ENCODE assay signal across 13 cellular contexts in the genomic region with DNA sequence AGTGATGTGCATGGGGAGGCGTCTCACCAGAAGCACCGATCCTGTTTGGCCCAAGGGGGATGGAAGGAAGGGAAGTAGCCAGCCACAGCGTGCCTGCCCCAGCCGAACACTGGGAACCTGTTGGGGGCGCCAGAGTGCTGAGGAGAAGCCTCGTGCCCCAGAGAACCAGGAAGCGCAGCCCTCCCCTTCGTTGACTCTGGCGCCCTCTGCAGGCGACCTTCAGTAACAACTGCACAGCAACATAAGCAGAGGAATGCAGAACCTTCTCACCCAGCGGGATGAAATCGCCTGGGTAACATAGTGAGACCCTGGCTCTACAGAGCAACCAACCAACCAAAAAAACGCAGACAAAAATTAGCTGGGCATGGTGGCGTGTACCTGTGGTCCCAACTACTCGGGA. TPM values are rescaled to one million over a fixed set of nuclear protein-coding genes. Genes with fewer than 3 reads are reported as not detected.
DNase-seq lines count a peak whose midpoint lies in the region; ATAC-seq and TF ChIP-seq lines count a peak whose summit lies in the region.
"Not testable (repeated sequence)": the region's sequence is repeated elsewhere in the genome, so short reads cannot be mapped to it uniquely, and the experiment has no call there.
"Had no signal": no experiment of that assay in that cellular context is flagged by ENCODE, and none has a peak within 500 bp of the region (broad histone marks: within the 10 kb centered on the region; RNA-seq: fewer than 3 reads in every experiment).

No MANE protein-coding gene starts in this region.

- not testable (repeated sequence) for H3K9me2 ChIP-seq in DOHH2 (replicated peaks; ENCODE audit: control insufficient read depth, low read length); OCI-LY7 (ENCODE audit: insufficient read depth, low read length)

- H3K4me3 ChIP-seq in DOHH2 (ENCODE audit: low read length); H7 (ENCODE audit: insufficient read depth, low read depth, low read length); NB4 (ENCODE audit: low read depth, low read length); OCI-LY7 (ENCODE audit: low read depth, low read length, poor library complexity, severe bottlenecking): not testable (repeated sequence)

- not testable (repeated sequence) for H4K20me1 ChIP-seq in DOHH2 (ENCODE audit: control insufficient read depth, insufficient read depth, low read depth, low read length); OCI-LY7 (ENCODE audit: insufficient read depth, low read length)

- not testable (repeated sequence) for H3K27ac Mint-ChIP-seq in activated CD4-positive, alpha-beta T cell treated with anti-CD3 and anti-CD28 coated beads, Interleukin-2, amount 10 ng/mL, durations not matched to agents 24 days and 14 days; activated naive CD4-positive, alpha-beta T cell treated with anti-CD3 and anti-CD28 coated beads for 36 hours; immature natural killer cell

- peak; percentile 18 for TF ChIP-seq CTCF in DOHH2 (IDR thresholded peaks at IDR 0.05; ENCODE audit: low read depth, low read length, poor library complexity, severe bottlenecking)
- peak; percentile 21 for TF ChIP-seq CTCF in NB4 (IDR thresholded peaks at IDR 0.05; ENCODE audit: low read depth, low read length)
- peak; percentile 57 for TF ChIP-seq CTCF in OCI-LY7 (conservative IDR thresholded peaks at IDR 0.05; ENCODE audit: low read length)

- not testable (repeated sequence) for ATAC-seq in stimulated activated naive CD8-positive, alpha-beta T cell treated with anti-CD3 and anti-CD28 coated beads, Interleukin-15, Interleukin-2, amounts not matched to agents 100 U/mL and 50 U/mL, for 24 hours

- not testable (repeated sequence) for H2AFZ ChIP-seq in OCI-LY7 (ENCODE audit: low read length)

- H3F3A ChIP-seq in DOHH2 (ENCODE audit: control insufficient read depth, insufficient read depth): not testable (repeated sequence)

- intact Hi-C loops in OCI-LY7 (cut with micrococcal nuclease; ENCODE audit: unreplicated experiment); activated CD4-positive, alpha-beta T cell treated with anti-CD3 and anti-CD28 coated beads, Interleukin-2, amount 10 ng/mL, durations not matched to agents 24 days and 14 days (cut with micrococcal nuclease); activated naive CD4-positive, alpha-beta T cell treated with anti-CD3 and anti-CD28 coated beads for 36 hours (cut with micrococcal nuclease): not testable (repeated sequence)

- not testable (repeated sequence) for H3K9me3 Mint-ChIP-seq in activated CD4-positive, alpha-beta T cell treated with anti-CD3 and anti-CD28 coated beads, Interleukin-2, amount 10 ng/mL, durations not matched to agents 24 days and 14 days; activated naive CD4-positive, alpha-beta T cell treated with anti-CD3 and anti-CD28 coated beads for 36 hours; immature natural killer cell

- not testable (repeated sequence) for BruUV-seq in OCI-LY7 (replicated peaks; lab: Mats Ljungman, UMichigan)

- TF ChIP-seq POLR2A in NB4 (IDR thresholded peaks at IDR 0.05; ENCODE audit: extremely low read depth, insufficient read length): not testable (repeated sequence)

- CTCF ChIA-PET in OCI-LY7 (lab: Charles Lee; ENCODE audit: unreplicated experiment); activated naive CD4-positive, alpha-beta T cell treated with anti-CD3 and anti-CD28 coated beads for 36 hours (lab: Charles Lee): not testable (repeated sequence)

- H3K27me3 ChIP-seq in DOHH2 (ENCODE audit: control insufficient read depth, low read length); H7 (ENCODE audit: control insufficient read depth, insufficient read depth, low read length): not testable (repeated sequence)

- not testable (repeated sequence) for H3K79me2 ChIP-seq in DOHH2 (ENCODE audit: control insufficient read depth, low read length); OCI-LY7 (ENCODE audit: insufficient read depth, low read depth, low read length)

- peak; percentile 20 for DNase-seq in H7
- DNase-seq in NB4 (ENCODE audit: low read depth): peak; percentile 55
- DNase-seq in OCI-LY7 (ENCODE audit: low spot score): peak; percentile 18
- DNase-seq in activated CD4-positive, alpha-beta T cell treated with anti-CD3 and anti-CD28 coated beads, Interleukin-2, amount 10 ng/mL, durations not matched to agents 24 days and 14 days: peak; percentile 74
- DNase-seq in activated naive CD4-positive, alpha-beta T cell treated with anti-CD3 and anti-CD28 coated beads for 36 hours: peak; percentile 56
- peak in 2 of 3 donors; percentile 2 to 15 for DNase-seq in immature natural killer cell
- peak; percentile 50 for DNase-seq in stimulated activated naive CD8-positive, alpha-beta T cell treated with anti-CD3 and anti-CD28 coated beads, Interleukin-15, Interleukin-2, amounts not matched to agents 100 U/mL and 50 U/mL, for 24 hours

- H3K9me3 ChIP-seq in DOHH2 (ENCODE audit: control insufficient read depth, insufficient read depth, low read length); OCI-LY7 (ENCODE audit: low read length): not testable (repeated sequence)

- H3K36me3 ChIP-seq in DOHH2 (ENCODE audit: control insufficient read depth, low read length); H7 (replicated peaks; ENCODE audit: control insufficient read depth, insufficient read depth, low read length); OCI-LY7 (ENCODE audit: insufficient read depth, low read length): not testable (repeated sequence)

- H3K27ac ChIP-seq in DOHH2 (ENCODE audit: low read depth, low read length); OCI-LY7 (ENCODE audit: low read depth, low read length, poor library complexity, severe bottlenecking): not testable (repeated sequence)

- not testable (repeated sequence) for H3K27me3 Mint-ChIP-seq in activated CD4-positive, alpha-beta T cell treated with anti-CD3 and anti-CD28 coated beads, Interleukin-2, amount 10 ng/mL, durations not matched to agents 24 days and 14 days; activated naive CD4-positive, alpha-beta T cell treated with anti-CD3 and anti-CD28 coated beads for 36 hours (ENCODE audit: low read depth); immature natural killer cell (ENCODE audit: low read depth in 3 of 3)

- POLR2A ChIA-PET in OCI-LY7 (lab: Charles Lee): not testable (repeated sequence)

- not testable (repeated sequence) for H3K4me2 ChIP-seq in DOHH2 (ENCODE audit: low read length); OCI-LY7 (ENCODE audit: low read length)

- H3K4me1 Mint-ChIP-seq in activated CD4-positive, alpha-beta T cell treated with anti-CD3 and anti-CD28 coated beads, Interleukin-2, amount 10 ng/mL, durations not matched to agents 24 days and 14 days; activated naive CD4-positive, alpha-beta T cell treated with anti-CD3 and anti-CD28 coated beads for 36 hours (ENCODE audit: low read depth); immature natural killer cell: not testable (repeated sequence)

- H3K4me1 ChIP-seq in DOHH2 (ENCODE audit: control insufficient read depth, low read length); OCI-LY7 (ENCODE audit: insufficient read depth, low read length, poor library complexity, severe bottlenecking): not testable (repeated sequence)

- not testable (repeated sequence) for H3K36me3 Mint-ChIP-seq in activated CD4-positive, alpha-beta T cell treated with anti-CD3 and anti-CD28 coated beads, Interleukin-2, amount 10 ng/mL, durations not matched to agents 24 days and 14 days (ENCODE audit: low read depth); activated naive CD4-positive, alpha-beta T cell treated with anti-CD3 and anti-CD28 coated beads for 36 hours (ENCODE audit: low read depth); immature natural killer cell

- H3K4me3 Mint-ChIP-seq in activated CD4-positive, alpha-beta T cell treated with anti-CD3 and anti-CD28 coated beads, Interleukin-2, amount 10 ng/mL, durations not matched to agents 24 days and 14 days; activated naive CD4-positive, alpha-beta T cell treated with anti-CD3 and anti-CD28 coated beads for 36 hours; immature natural killer cell: not testable (repeated sequence)

RNA-seq across cellular contexts. Expression of a gene that starts 4.3 kb away (rescaled TPM):
- 0.55 and 3.6 TPM in 2 replicates for total RNA-seq in H7 (2014; rRNA removed; shearing (Covaris generic))
- total RNA-seq in OCI-LY7 (2014; rRNA removed; shearing (Covaris generic)): not detected in 2 replicates
- total RNA-seq in OCI-LY7 (2022): not detected in 2 replicates
- total RNA-seq in activated CD4-positive, alpha-beta T cell treated with anti-CD3 and anti-CD28 coated beads, Interleukin-2, amount 10 ng/mL, durations not matched to agents 24 days and 14 days: not detected in 2 replicates
- not detected for total RNA-seq in activated naive CD4-positive, alpha-beta T cell treated with anti-CD3 and anti-CD28 coated beads for 36 hours
- polyA plus RNA-seq in immature natural killer cell: not detected
- total RNA-seq: cardiac muscle cell; mucosa of descending colon; right lobe of liver; T-helper 2 cell treated with Interferon-gamma antibody and Interleukin-4, amounts not matched to agents 100 ng/mL and 5 ng/mL, for 36 hours; vagina had no signal
- polyA plus RNA-seq: cardiac muscle cell had no signal

RNA-seq across cellular contexts. Expression of a gene that starts 4.5 kb away (rescaled TPM):
- 0.03 and 0.33 TPM in 2 replicates for total RNA-seq in H7 (2014; rRNA removed; shearing (Covaris generic))
- not detected in 2 replicates for total RNA-seq in OCI-LY7 (2014; rRNA removed; shearing (Covaris generic))
- not detected in 2 replicates for total RNA-seq in OCI-LY7 (2022)
- total RNA-seq in activated CD4-positive, alpha-beta T cell treated with anti-CD3 and anti-CD28 coated beads, Interleukin-2, amount 10 ng/mL, durations not matched to agents 24 days and 14 days: not detected in 2 replicates
- not detected for total RNA-seq in activated naive CD4-positive, alpha-beta T cell treated with anti-CD3 and anti-CD28 coated beads for 36 hours
- not detected for polyA plus RNA-seq in immature natural killer cell
- total RNA-seq: cardiac muscle cell; mucosa of descending colon; right lobe of liver; T-helper 2 cell treated with Interferon-gamma antibody and Interleukin-4, amounts not matched to agents 100 ng/mL and 5 ng/mL, for 36 hours; vagina had no signal
- polyA plus RNA-seq: cardiac muscle cell had no signal

RNA-seq across cellular contexts. Expression of a gene that starts 17.4 kb away (rescaled TPM):
- not detected in 2 replicates for total RNA-seq in H7 (2014; rRNA removed; shearing (Covaris generic))
- not detected in 2 replicates for total RNA-seq in OCI-LY7 (2014; rRNA removed; shearing (Covaris generic))
- total RNA-seq in OCI-LY7 (2022): not detected in 2 replicates
- not detected in 2 replicates for total RNA-seq in activated CD4-positive, alpha-beta T cell treated with anti-CD3 and anti-CD28 coated beads, Interleukin-2, amount 10 ng/mL, durations not matched to agents 24 days and 14 days
- not detected for total RNA-seq in activated naive CD4-positive, alpha-beta T cell treated with anti-CD3 and anti-CD28 coated beads for 36 hours
- not detected for polyA plus RNA-seq in immature natural killer cell
- total RNA-seq: cardiac muscle cell; mucosa of descending colon; right lobe of liver; T-helper 2 cell treated with Interferon-gamma antibody and Interleukin-4, amounts not matched to agents 100 ng/mL and 5 ng/mL, for 36 hours; vagina had no signal
- polyA plus RNA-seq: cardiac muscle cell had no signal

RNA-seq across cellular contexts. Expression of a gene that starts 34.6 kb away (rescaled TPM):
- total RNA-seq in H7 (2014; rRNA removed; shearing (Covaris generic)): not detected in 2 replicates
- total RNA-seq in OCI-LY7 (2014; rRNA removed; shearing (Covaris generic)): not detected in 2 replicates
- not detected in 2 replicates for total RNA-seq in OCI-LY7 (2022)
- total RNA-seq in activated CD4-positive, alpha-beta T cell treated with anti-CD3 and anti-CD28 coated beads, Interleukin-2, amount 10 ng/mL, durations not matched to agents 24 days and 14 days: not detected in 2 replicates
- total RNA-seq in activated naive CD4-positive, alpha-beta T cell treated with anti-CD3 and anti-CD28 coated beads for 36 hours: not detected
- not detected for polyA plus RNA-seq in immature natural killer cell
- total RNA-seq: cardiac muscle cell; mucosa of descending colon; right lobe of liver; T-helper 2 cell treated with Interferon-gamma antibody and Interleukin-4, amounts not matched to agents 100 ng/mL and 5 ng/mL, for 36 hours; vagina had no signal
- polyA plus RNA-seq: cardiac muscle cell had no signal

RNA-seq across cellular contexts. Expression of a gene that starts 51.9 kb away (rescaled TPM):
- total RNA-seq in H7 (2014; rRNA removed; shearing (Covaris generic)): not detected in 2 replicates
- not detected in 2 replicates for total RNA-seq in OCI-LY7 (2014; rRNA removed; shearing (Covaris generic))
- not detected in 2 replicates for total RNA-seq in OCI-LY7 (2022)
- not detected in 2 replicates for total RNA-seq in activated CD4-positive, alpha-beta T cell treated with anti-CD3 and anti-CD28 coated beads, Interleukin-2, amount 10 ng/mL, durations not matched to agents 24 days and 14 days
- total RNA-seq in activated naive CD4-positive, alpha-beta T cell treated with anti-CD3 and anti-CD28 coated beads for 36 hours: not detected
- not detected for polyA plus RNA-seq in immature natural killer cell
- total RNA-seq: cardiac muscle cell; mucosa of descending colon; right lobe of liver; T-helper 2 cell treated with Interferon-gamma antibody and Interleukin-4, amounts not matched to agents 100 ng/mL and 5 ng/mL, for 36 hours; vagina had no signal
- polyA plus RNA-seq: cardiac muscle cell had no signal

Comparison
In these comparisons a context has a peak if more than half of its experiments do, and no peak if none do; other contexts are left out.
1. DNase-seq: peak in every context shown above with its lines; median percentile 74 in activated CD4-positive, alpha-beta T cell treated with anti-CD3 and anti-CD28 coated beads, Interleukin-2, amount 10 ng/mL, durations not matched to agents 24 days and 14 days; 56 in activated naive CD4-positive, alpha-beta T cell treated with anti-CD3 and anti-CD28 coated beads for 36 hours; 55 in NB4; 50 in stimulated activated naive CD8-positive, alpha-beta T cell treated with anti-CD3 and anti-CD28 coated beads, Interleukin-15, Interleukin-2, amounts not matched to agents 100 U/mL and 50 U/mL, for 24 hours; 20 in H7; 18 in OCI-LY7; 8 in immature natural killer cell.